In the genomic region with DNA sequence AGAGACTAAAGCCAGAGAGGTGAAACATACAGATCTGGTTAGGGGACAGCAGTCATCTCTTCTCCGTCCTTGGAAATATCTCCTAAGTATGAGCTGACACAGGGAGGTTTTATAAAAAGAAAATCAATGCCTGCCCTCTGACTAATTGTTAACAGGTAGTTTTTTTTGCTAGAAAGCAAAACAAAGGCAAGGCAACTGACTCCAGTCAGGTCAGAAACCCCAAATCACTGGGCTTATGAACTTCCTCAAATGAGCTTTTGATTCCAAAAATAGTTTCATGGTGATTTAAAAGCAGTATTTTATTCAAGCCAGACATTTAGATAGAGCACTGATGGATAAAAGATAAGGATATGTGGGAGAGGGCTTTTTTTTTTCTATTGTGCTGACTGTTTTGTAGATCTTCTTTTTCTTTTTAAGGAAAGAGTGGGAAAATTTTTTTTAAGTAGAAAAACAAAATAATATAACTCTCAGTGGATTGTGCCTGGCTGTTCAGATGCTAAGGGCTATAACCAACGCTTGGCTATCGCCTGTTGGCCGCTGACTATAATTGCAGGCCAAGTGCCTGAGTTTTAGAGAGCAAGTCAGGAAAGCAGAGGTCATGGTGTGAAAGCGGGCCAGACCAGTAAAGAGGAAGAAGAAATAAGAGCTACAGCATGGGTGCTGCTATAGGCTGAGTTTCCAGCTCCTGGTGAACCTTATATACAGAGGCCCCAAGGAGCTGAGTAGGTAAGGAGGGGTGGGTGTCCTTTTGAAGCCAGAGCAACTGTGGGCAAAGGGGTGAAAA, we compare ENCODE assay signal across 1 cellular context.
A peak's percentile ranks its signal among the peaks of the same experiment; 100 is the strongest.
TF ChIP-seq lines count a peak whose summit lies in the region.

No MANE protein-coding gene starts in this region.

TF ChIP-seq in GM12878, 131 proteins besides CTCF, POLR2A, EP300 and RAD21 (continued from another document and continues in another):
- TF ChIP-seq E4F1 (IDR thresholded peaks at IDR 0.05; ENCODE audit: borderline replicate concordance, partially characterized antibody) (no peak), TARDBP (IDR thresholded peaks at IDR 0.05; ENCODE audit: borderline replicate concordance) (no peak), HDAC2 (IDR thresholded peaks at IDR 0.05) (no peak), USF2 (IDR thresholded peaks at IDR 0.05; ENCODE audit: borderline replicate concordance, low read depth, low read length) (no peak), CHD4 (IDR thresholded peaks at IDR 0.05) (no peak), TCF12 (IDR thresholded peaks at IDR 0.05; ENCODE audit: low read depth, low read length) (no peak), PAX8 (IDR thresholded peaks at IDR 0.05) (no peak), NFIC (IDR thresholded peaks at IDR 0.05; ENCODE audit: low read depth, low read length) (no peak; the same call in 1 of the 2 replicates), MEF2A (IDR thresholded peaks at IDR 0.05; ENCODE audit: insufficient read depth, low read depth, low read length) (peak; percentile 89), ZNF274 (IDR thresholded peaks at IDR 0.05; ENCODE audit: insufficient read depth, insufficient read length) (no peak), RB1 (IDR thresholded peaks at IDR 0.05; ENCODE audit: borderline replicate concordance) (no peak), NR2F1 (conservative IDR thresholded peaks at IDR 0.05) (0 out of 2 replicates have a peak, but pooled peaks have one; percentile 17), SMC3 (IDR thresholded peaks at IDR 0.05; ENCODE audit: borderline replicate concordance, low read length) (no peak), YY1 (IDR thresholded peaks at IDR 0.05; ENCODE audit: low read depth, low read length) (no peak), ZZZ3 (IDR thresholded peaks at IDR 0.05; ENCODE audit: control insufficient read depth, insufficient read length, low read depth) (no peak), YBX1 (IDR thresholded peaks at IDR 0.05) (no peak), SIN3A (IDR thresholded peaks at IDR 0.05; ENCODE audit: low read depth, low read length) (no peak), ZBTB11 (CRISPR knock-in tag; IDR thresholded peaks at IDR 0.05) (no peak), HDAC6 (IDR thresholded peaks at IDR 0.05; ENCODE audit: unreplicated experiment) (no peak)
- TF ChIP-seq, protein P1, sequence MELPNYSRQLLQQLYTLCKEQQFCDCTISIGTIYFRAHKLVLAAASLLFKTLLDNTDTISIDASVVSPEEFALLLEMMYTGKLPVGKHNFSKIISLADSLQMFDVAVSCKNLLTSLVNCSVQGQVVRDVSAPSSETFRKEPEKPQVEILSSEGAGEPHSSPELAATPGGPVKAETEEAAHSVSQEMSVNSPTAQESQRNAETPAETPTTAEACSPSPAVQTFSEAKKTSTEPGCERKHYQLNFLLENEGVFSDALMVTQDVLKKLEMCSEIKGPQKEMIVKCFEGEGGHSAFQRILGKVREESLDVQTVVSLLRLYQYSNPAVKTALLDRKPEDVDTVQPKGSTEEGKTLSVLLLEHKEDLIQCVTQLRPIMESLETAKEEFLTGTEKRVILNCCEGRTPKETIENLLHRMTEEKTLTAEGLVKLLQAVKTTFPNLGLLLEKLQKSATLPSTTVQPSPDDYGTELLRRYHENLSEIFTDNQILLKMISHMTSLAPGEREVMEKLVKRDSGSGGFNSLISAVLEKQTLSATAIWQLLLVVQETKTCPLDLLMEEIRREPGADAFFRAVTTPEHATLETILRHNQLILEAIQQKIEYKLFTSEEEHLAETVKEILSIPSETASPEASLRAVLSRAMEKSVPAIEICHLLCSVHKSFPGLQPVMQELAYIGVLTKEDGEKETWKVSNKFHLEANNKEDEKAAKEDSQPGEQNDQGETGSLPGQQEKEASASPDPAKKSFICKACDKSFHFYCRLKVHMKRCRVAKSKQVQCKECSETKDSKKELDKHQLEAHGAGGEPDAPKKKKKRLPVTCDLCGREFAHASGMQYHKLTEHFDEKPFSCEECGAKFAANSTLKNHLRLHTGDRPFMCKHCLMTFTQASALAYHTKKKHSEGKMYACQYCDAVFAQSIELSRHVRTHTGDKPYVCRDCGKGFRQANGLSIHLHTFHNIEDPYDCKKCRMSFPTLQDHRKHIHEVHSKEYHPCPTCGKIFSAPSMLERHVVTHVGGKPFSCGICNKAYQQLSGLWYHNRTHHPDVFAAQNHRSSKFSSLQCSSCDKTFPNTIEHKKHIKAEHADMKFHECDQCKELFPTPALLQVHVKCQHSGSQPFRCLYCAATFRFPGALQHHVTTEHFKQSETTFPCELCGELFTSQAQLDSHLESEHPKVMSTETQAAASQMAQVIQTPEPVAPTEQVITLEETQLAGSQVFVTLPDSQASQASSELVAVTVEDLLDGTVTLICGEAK (IDR thresholded peaks at IDR 0.05; ENCODE audit: borderline replicate concordance), result no peak
- TF ChIP-seq, protein P2, sequence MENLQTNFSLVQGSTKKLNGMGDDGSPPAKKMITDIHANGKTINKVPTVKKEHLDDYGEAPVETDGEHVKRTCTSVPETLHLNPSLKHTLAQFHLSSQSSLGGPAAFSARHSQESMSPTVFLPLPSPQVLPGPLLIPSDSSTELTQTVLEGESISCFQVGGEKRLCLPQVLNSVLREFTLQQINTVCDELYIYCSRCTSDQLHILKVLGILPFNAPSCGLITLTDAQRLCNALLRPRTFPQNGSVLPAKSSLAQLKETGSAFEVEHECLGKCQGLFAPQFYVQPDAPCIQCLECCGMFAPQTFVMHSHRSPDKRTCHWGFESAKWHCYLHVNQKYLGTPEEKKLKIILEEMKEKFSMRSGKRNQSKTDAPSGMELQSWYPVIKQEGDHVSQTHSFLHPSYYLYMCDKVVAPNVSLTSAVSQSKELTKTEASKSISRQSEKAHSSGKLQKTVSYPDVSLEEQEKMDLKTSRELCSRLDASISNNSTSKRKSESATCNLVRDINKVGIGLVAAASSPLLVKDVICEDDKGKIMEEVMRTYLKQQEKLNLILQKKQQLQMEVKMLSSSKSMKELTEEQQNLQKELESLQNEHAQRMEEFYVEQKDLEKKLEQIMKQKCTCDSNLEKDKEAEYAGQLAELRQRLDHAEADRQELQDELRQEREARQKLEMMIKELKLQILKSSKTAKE (IDR thresholded peaks at IDR 0.05; ENCODE audit: low read depth, poor library complexity, severe bottlenecking), result no peak
- TF ChIP-seq, protein P3, sequence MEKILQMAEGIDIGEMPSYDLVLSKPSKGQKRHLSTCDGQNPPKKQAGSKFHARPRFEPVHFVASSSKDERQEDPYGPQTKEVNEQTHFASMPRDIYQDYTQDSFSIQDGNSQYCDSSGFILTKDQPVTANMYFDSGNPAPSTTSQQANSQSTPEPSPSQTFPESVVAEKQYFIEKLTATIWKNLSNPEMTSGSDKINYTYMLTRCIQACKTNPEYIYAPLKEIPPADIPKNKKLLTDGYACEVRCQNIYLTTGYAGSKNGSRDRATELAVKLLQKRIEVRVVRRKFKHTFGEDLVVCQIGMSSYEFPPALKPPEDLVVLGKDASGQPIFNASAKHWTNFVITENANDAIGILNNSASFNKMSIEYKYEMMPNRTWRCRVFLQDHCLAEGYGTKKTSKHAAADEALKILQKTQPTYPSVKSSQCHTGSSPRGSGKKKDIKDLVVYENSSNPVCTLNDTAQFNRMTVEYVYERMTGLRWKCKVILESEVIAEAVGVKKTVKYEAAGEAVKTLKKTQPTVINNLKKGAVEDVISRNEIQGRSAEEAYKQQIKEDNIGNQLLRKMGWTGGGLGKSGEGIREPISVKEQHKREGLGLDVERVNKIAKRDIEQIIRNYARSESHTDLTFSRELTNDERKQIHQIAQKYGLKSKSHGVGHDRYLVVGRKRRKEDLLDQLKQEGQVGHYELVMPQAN (conservative IDR thresholded peaks at IDR 0.05), result no peak
- TF ChIP-seq, protein P4, sequence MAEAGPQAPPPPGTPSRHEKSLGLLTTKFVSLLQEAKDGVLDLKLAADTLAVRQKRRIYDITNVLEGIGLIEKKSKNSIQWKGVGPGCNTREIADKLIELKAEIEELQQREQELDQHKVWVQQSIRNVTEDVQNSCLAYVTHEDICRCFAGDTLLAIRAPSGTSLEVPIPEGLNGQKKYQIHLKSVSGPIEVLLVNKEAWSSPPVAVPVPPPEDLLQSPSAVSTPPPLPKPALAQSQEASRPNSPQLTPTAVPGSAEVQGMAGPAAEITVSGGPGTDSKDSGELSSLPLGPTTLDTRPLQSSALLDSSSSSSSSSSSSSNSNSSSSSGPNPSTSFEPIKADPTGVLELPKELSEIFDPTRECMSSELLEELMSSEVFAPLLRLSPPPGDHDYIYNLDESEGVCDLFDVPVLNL (IDR thresholded peaks at IDR 0.05; ENCODE audit: low read depth, low read length), result no peak
- TF ChIP-seq, protein P5, sequence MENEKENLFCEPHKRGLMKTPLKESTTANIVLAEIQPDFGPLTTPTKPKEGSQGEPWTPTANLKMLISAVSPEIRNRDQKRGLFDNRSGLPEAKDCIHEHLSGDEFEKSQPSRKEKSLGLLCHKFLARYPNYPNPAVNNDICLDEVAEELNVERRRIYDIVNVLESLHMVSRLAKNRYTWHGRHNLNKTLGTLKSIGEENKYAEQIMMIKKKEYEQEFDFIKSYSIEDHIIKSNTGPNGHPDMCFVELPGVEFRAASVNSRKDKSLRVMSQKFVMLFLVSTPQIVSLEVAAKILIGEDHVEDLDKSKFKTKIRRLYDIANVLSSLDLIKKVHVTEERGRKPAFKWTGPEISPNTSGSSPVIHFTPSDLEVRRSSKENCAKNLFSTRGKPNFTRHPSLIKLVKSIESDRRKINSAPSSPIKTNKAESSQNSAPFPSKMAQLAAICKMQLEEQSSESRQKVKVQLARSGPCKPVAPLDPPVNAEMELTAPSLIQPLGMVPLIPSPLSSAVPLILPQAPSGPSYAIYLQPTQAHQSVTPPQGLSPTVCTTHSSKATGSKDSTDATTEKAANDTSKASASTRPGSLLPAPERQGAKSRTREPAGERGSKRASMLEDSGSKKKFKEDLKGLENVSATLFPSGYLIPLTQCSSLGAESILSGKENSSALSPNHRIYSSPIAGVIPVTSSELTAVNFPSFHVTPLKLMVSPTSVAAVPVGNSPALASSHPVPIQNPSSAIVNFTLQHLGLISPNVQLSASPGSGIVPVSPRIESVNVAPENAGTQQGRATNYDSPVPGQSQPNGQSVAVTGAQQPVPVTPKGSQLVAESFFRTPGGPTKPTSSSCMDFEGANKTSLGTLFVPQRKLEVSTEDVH (IDR thresholded peaks at IDR 0.05; ENCODE audit: low read depth, partially characterized antibody), result no peak
- TF ChIP-seq, protein P6, sequence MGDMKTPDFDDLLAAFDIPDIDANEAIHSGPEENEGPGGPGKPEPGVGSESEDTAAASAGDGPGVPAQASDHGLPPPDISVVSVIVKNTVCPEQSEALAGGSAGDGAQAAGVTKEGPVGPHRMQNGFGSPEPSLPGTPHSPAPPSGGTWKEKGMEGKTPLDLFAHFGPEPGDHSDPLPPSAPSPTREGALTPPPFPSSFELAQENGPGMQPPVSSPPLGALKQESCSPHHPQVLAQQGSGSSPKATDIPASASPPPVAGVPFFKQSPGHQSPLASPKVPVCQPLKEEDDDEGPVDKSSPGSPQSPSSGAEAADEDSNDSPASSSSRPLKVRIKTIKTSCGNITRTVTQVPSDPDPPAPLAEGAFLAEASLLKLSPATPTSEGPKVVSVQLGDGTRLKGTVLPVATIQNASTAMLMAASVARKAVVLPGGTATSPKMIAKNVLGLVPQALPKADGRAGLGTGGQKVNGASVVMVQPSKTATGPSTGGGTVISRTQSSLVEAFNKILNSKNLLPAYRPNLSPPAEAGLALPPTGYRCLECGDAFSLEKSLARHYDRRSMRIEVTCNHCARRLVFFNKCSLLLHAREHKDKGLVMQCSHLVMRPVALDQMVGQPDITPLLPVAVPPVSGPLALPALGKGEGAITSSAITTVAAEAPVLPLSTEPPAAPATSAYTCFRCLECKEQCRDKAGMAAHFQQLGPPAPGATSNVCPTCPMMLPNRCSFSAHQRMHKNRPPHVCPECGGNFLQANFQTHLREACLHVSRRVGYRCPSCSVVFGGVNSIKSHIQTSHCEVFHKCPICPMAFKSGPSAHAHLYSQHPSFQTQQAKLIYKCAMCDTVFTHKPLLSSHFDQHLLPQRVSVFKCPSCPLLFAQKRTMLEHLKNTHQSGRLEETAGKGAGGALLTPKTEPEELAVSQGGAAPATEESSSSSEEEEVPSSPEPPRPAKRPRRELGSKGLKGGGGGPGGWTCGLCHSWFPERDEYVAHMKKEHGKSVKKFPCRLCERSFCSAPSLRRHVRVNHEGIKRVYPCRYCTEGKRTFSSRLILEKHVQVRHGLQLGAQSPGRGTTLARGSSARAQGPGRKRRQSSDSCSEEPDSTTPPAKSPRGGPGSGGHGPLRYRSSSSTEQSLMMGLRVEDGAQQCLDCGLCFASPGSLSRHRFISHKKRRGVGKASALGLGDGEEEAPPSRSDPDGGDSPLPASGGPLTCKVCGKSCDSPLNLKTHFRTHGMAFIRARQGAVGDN (IDR thresholded peaks at IDR 0.05), result no peak
